18 cellular contexts compared by ENCODE assay signal in the genomic region with DNA sequence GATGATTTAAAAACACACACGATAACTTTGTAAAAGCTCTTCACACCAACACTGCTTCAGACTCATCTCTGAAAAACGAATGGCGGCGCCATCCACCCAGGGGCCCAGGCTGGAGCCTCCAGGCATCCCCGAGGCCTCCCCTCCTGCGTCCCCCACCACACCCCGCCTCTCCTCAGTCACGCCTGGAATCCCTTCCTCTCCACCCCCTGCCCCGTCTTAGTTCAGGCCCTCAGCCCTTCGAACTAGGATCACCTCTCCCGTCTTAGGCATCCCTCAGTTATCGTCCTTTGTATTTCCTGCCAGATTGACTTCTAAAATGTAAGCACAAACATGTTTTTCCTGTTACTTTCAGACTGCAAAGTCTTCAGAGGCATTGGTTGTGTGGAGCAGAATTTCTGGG. TPM values are rescaled to one million over a fixed set of nuclear protein-coding genes. Genes with fewer than 3 reads are reported as not detected.
A peak's percentile ranks its signal among the peaks of the same experiment; 100 is the strongest.
DNase-seq lines count a peak whose midpoint lies in the region; ATAC-seq and TF ChIP-seq lines count a peak whose summit lies in the region.
"Had no signal": no experiment of that assay in that cellular context is flagged by ENCODE, and none has a peak within 500 bp of the region (broad histone marks: within the 10 kb centered on the region; RNA-seq: fewer than 3 reads in every experiment).

No MANE protein-coding gene starts in this region.

- H3K4me3 ChIP-seq in GM23338 (no peak overlapping the region), ascending aorta (no peak overlapping the region), testis (no peak overlapping the region), uterus (no peak overlapping the region)
- H3K4me3 ChIP-seq: MG63, Peyer's patch, SJSA1 had no signal

- H3K4me3 Mint-ChIP-seq in GM23338, result no peak overlapping the region

- H3K4me1 ChIP-seq in GM23338 (ENCODE audit: insufficient read depth) (no peaks in the 10 kb centered on the region), ascending aorta (no peaks in the 10 kb centered on the region), testis (peaks cover 2% of the 10 kb centered on the region), uterus (no peaks in the 10 kb centered on the region)
- H3K4me1 ChIP-seq: Peyer's patch had no signal

- H3K9me3 ChIP-seq in ascending aorta, result no peaks in the 10 kb centered on the region
- no peaks in the 10 kb centered on the region for H3K9me3 ChIP-seq in testis
- H3K9me3 ChIP-seq in uterus, result no peaks in the 10 kb centered on the region
- H3K9me3 ChIP-seq: Peyer's patch, SJSA1 had no signal

- no peaks in the 10 kb centered on the region for H3K79me2 ChIP-seq in GM23338 (replicated peaks; ENCODE audit: insufficient read depth)

- H3K27me3 Mint-ChIP-seq in GM23338 (ENCODE audit: insufficient read depth, low read depth, poor library complexity), result peaks cover 12% of the 10 kb centered on the region

- H3K36me3 Mint-ChIP-seq in GM23338 (ENCODE audit: low read depth), result peaks cover 91% of the 10 kb centered on the region

- DNase-seq in GM23338 (ENCODE audit: low spot score) (no peak), ascending aorta (ENCODE audit: low spot score in 2 of 2) (peak in 1 of 2 donors; percentile 62), left lobe of liver (ENCODE audit: low spot score) (no peak), testis (peak; percentile 4), uterus (no peak), GM19238 (ENCODE audit: insufficient read length, low spot score) (no peak)
- no peak for DNase-seq in activated naive CD4-positive, alpha-beta T cell (lab: John Stamatoyannopoulos, UW)
- DNase-seq: Kasumi-1, MG63, NCI-H1417, NCI-H1694 treated with DMSO at 0.1 percent for 48 hours, NCI-H2081 treated with DMSO at 0.1 percent for 48 hours, NCI-H2171 treated with DMSO at 0.1 percent for 48 hours, NCI-H446, NCI-H526, Peyer's patch had no signal

- H4K20me1 ChIP-seq in GM23338 (replicated peaks; ENCODE audit: insufficient read depth), result peaks cover 5% of the 10 kb centered on the region

- TF ChIP-seq CTCF in GM23338 (conservative IDR thresholded peaks at IDR 0.05; ENCODE audit: low read depth in 2 of 2), result no peak
- TF ChIP-seq CTCF in ascending aorta (IDR thresholded peaks at IDR 0.05), result no peak
- TF ChIP-seq CTCF in testis (IDR thresholded peaks at IDR 0.05), result no peak
- no peak for TF ChIP-seq CTCF in uterus (IDR thresholded peaks at IDR 0.05)

- H3K27ac Mint-ChIP-seq in GM23338, result peak overlapping the region; percentile 82

- no peaks in the 10 kb centered on the region for H3K9me3 Mint-ChIP-seq in GM23338

- no peak overlapping the region for H2AFZ ChIP-seq in GM23338

- H3K27me3 ChIP-seq in GM23338 (ENCODE audit: insufficient read depth) (no peaks in the 10 kb centered on the region), ascending aorta (no peaks in the 10 kb centered on the region), testis (no peaks in the 10 kb centered on the region), uterus (no peaks in the 10 kb centered on the region)
- H3K27me3 ChIP-seq: MG63, Peyer's patch, SJSA1 had no signal

- 0 out of 2 replicates have a peak, but pooled peaks cover 8% of the 10 kb centered on the region for H3F3A ChIP-seq in GM23338 (replicated peaks; ENCODE audit: low read depth)

- H3K4me2 ChIP-seq in GM23338, result no peak overlapping the region

- 86 to 88% methylated on average over 12 of the region's 12 CpGs for WGBS in testis, 2 donors

- intact Hi-C loops in ascending aorta (cut with DNase I) (no loop called here), testis (cut with DNase I; ENCODE audit: low total_unique reads) (no loop called here), uterus (cut with DNase I; ENCODE audit: low total_unique reads) (no loop called here)

- H3K36me3 ChIP-seq in GM23338 (ENCODE audit: insufficient read depth) (peaks cover 84% of the 10 kb centered on the region), ascending aorta (peaks cover 91 to 100% of the 10 kb centered on the region in 2 donors), testis (ENCODE audit: low read depth, missing control alignments) (no peaks in the 10 kb centered on the region), uterus (no peaks in the 10 kb centered on the region)

- ATAC-seq in GM23338 (no peak), left lobe of liver (peak; percentile 32)

- H3K4me1 Mint-ChIP-seq in GM23338, result no peaks in the 10 kb centered on the region

- TF ChIP-seq POLR2A in testis (IDR thresholded peaks at IDR 0.05) (no peak), uterus (IDR thresholded peaks at IDR 0.05) (no peak)

- H3K9me2 ChIP-seq in GM23338 (ENCODE audit: insufficient read depth), result no peaks in the 10 kb centered on the region

- H3K27ac ChIP-seq in GM23338 (ENCODE audit: low read depth) (0 out of 2 replicates have a peak overlapping the region, but pooled peaks have one; percentile 75), ascending aorta (peak overlapping the region; percentile 29 to 41), testis (no peak overlapping the region), uterus (no peak overlapping the region)
- H3K27ac ChIP-seq: C4-2B, Peyer's patch, SJSA1 had no signal

TF ChIP-seq in GM23338, 12 proteins besides CTCF, POLR2A, EP300 and RAD21 (continues in another document):
- TF ChIP-seq POLR2AphosphoS5 (IDR thresholded peaks at IDR 0.05; ENCODE audit: low read depth), result no peak
- no peak for TF ChIP-seq EZH2phosphoT487 (IDR thresholded peaks at IDR 0.05; ENCODE audit: unreplicated experiment)
- TF ChIP-seq, protein P1, sequence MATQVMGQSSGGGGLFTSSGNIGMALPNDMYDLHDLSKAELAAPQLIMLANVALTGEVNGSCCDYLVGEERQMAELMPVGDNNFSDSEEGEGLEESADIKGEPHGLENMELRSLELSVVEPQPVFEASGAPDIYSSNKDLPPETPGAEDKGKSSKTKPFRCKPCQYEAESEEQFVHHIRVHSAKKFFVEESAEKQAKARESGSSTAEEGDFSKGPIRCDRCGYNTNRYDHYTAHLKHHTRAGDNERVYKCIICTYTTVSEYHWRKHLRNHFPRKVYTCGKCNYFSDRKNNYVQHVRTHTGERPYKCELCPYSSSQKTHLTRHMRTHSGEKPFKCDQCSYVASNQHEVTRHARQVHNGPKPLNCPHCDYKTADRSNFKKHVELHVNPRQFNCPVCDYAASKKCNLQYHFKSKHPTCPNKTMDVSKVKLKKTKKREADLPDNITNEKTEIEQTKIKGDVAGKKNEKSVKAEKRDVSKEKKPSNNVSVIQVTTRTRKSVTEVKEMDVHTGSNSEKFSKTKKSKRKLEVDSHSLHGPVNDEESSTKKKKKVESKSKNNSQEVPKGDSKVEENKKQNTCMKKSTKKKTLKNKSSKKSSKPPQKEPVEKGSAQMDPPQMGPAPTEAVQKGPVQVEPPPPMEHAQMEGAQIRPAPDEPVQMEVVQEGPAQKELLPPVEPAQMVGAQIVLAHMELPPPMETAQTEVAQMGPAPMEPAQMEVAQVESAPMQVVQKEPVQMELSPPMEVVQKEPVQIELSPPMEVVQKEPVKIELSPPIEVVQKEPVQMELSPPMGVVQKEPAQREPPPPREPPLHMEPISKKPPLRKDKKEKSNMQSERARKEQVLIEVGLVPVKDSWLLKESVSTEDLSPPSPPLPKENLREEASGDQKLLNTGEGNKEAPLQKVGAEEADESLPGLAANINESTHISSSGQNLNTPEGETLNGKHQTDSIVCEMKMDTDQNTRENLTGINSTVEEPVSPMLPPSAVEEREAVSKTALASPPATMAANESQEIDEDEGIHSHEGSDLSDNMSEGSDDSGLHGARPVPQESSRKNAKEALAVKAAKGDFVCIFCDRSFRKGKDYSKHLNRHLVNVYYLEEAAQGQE (IDR thresholded peaks at IDR 0.05; ENCODE audit: unreplicated experiment), result no peak
- TF ChIP-seq STAT1 (IDR thresholded peaks at IDR 0.05; ENCODE audit: unreplicated experiment), result no peak

RNA-seq across cellular contexts. Expression of a gene that starts 58.3 kb away (rescaled TPM):
- 15.9 and 21.2 TPM in 2 replicates for total RNA-seq in GM23338 (2014; rRNA removed; shearing (Covaris generic))
- polyA plus RNA-seq in GM23338 (2016; fragmentation: Nextera tagmentation; extraction: Ambion mirVana) (21.6 and 26.0 TPM in 2 replicates), testis (ENCODE audit: insufficient read depth, low read depth, low replicate concordance) (51.2 TPM)
- total RNA-seq in ascending aorta (103 TPM), left lobe of liver (37.5 TPM), testis (10 to 100 TPM; 73.1 to 85.4 TPM), uterus (100 to 1,000 TPM in 1 of 4 donors, 10 to 100 TPM in 3; 19.5 to 114 (median 63.8) TPM)

Comparison
In these comparisons a context has a peak if more than half of its experiments do, and no peak if none do; other contexts are left out.
1. H3K27ac ChIP-seq: peak in GM23338 (single experiment) and ascending aorta (2 of 2); none in testis (0 of 2) and uterus (0 of 2).